10 cellular contexts compared by ENCODE assay signal in the genomic region with DNA sequence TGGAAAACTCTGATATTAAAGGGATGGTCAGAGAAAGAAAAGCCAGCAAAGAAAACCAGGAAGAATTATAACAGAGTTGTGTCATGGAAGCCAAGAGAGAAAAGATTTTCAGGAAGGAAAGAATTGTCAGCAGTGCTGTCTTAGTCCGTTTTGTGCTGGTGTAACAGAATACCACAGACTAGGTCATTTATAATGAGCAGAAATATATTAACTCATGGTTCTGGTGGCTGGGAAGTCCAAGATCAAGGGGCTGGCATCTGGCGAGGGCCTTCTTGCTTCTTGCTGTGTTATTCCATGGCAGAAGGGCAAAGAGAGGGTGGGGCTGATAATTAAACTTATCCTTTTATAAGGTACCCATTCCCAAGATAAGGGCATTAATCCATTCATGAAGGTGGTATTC. TPM values are rescaled to one million over a fixed set of nuclear protein-coding genes. Genes with fewer than 3 reads are reported as not detected.
"Had no signal": no experiment of that assay in that cellular context is flagged by ENCODE, and none has a peak within 500 bp of the region (broad histone marks: within the 10 kb centered on the region; RNA-seq: fewer than 3 reads in every experiment).

No MANE protein-coding gene starts in this region.

- H2AFZ ChIP-seq: GM23248 had no signal

- DNase-seq: GM23248, GOT3, H7, HFFc6, KBM-7 had no signal

- H3K4me1 ChIP-seq: HAP-1 had no signal

- H3K4me2 ChIP-seq: KMS-11 had no signal

- H3K9me3 ChIP-seq: HAP-1 had no signal

- H3K36me3 ChIP-seq: HAP-1 had no signal

- H3K27ac ChIP-seq: GM23248, KMS-11 had no signal

- H3K4me3 ChIP-seq: GM23248, HAP-1 had no signal

- H3K9ac ChIP-seq: GM23248, KMS-11 had no signal

RNA-seq across cellular contexts. Expression of gene INHBE, which starts 6.4 kb away (rescaled TPM):
- polyA plus RNA-seq: IgD-negative memory B cell had no signal

RNA-seq across cellular contexts. Expression of gene INHBC, which starts 14.1 kb away (rescaled TPM):
- total RNA-seq: GM23248, H4, H7, HFFc6, HT-29 had no signal
- polyA plus RNA-seq: GM23248, IgD-negative memory B cell had no signal

RNA-seq across cellular contexts. Expression of gene ARHGAP9, which starts 31.0 kb away (rescaled TPM):
- total RNA-seq: H4 had no signal
